ENCODE assay signal across 1 cellular context in genomic region chr3:194489736-194490612, GRCh38.
A peak's percentile ranks its signal among the peaks of the same experiment; 100 is the strongest.
TF ChIP-seq lines count a peak whose summit lies in the region.

No MANE protein-coding gene starts in this region.

TF ChIP-seq in K562, 482 proteins besides CTCF, POLR2A, EP300 and RAD21 (continued from another document and continues in another):
- TF ChIP-seq KLF13 (tag; IDR thresholded peaks at IDR 0.05; ENCODE audit: borderline replicate concordance, low read depth) (no peak), TCF7L2 (IDR thresholded peaks at IDR 0.05; ENCODE audit: low read depth, low read length) (no peak), NFE2 (IDR thresholded peaks at IDR 0.05; ENCODE audit: low read depth) (peak; percentile 92), BACH1 (tag; IDR thresholded peaks at IDR 0.05) (peak; percentile 77), AFF4 (CRISPR knock-in tag; IDR thresholded peaks at IDR 0.05) (no peak), MAFK (IDR thresholded peaks at IDR 0.05; ENCODE audit: low read length) (peak; percentile 81), E2F3 (CRISPR knock-in tag; IDR thresholded peaks at IDR 0.05) (no peak), ZFP36 (IDR thresholded peaks at IDR 0.05; ENCODE audit: low read depth, low read length, partially characterized antibody) (no peak), TARDBP (IDR thresholded peaks at IDR 0.05) (no peak), KHSRP (IDR thresholded peaks at IDR 0.05) (no peak), NR2C1 (IDR thresholded peaks at IDR 0.05) (no peak), NR2C1 (tag; IDR thresholded peaks at IDR 0.05) (no peak), MAZ (CRISPR knock-in tag; conservative IDR thresholded peaks at IDR 0.05 in 1 of 2, IDR thresholded peaks at IDR 0.05 in 1 of 2) (no peak), GATAD2B (IDR thresholded peaks at IDR 0.05; ENCODE audit: borderline replicate concordance) (no peak), PREB (CRISPR knock-in tag; IDR thresholded peaks at IDR 0.05) (no peak), ZNF3 (CRISPR knock-in tag; IDR thresholded peaks at IDR 0.05) (no peak), TAF1 (IDR thresholded peaks at IDR 0.05; ENCODE audit: control insufficient read depth, extremely low read depth, insufficient read depth, low read length, severe bottlenecking) (no peak), U2AF2 (optimal IDR thresholded peaks at IDR 0.05; ENCODE audit: low read depth, low read length) (no peak), ZKSCAN8 (CRISPR knock-in tag; IDR thresholded peaks at IDR 0.05) (no peak), BDP1 (IDR thresholded peaks at IDR 0.05; ENCODE audit: insufficient read depth, insufficient read length) (no peak), BRD9 (IDR thresholded peaks at IDR 0.05; ENCODE audit: low read depth, partially characterized antibody) (no peak), SPI1 (IDR thresholded peaks at IDR 0.05; ENCODE audit: borderline replicate concordance, low read depth, low read length) (peak; percentile 49; the same call in 1 of the 2 replicates), LCOR (CRISPR knock-in tag; IDR thresholded peaks at IDR 0.05) (0 out of 2 replicates have a peak, but pooled peaks have one; percentile 51), PCBP2 (IDR thresholded peaks at IDR 0.05; ENCODE audit: low read depth, low read length, poor library complexity, severe bottlenecking) (no peak), ZBTB43 (CRISPR knock-in tag; IDR thresholded peaks at IDR 0.05) (no peak), SAFB (IDR thresholded peaks at IDR 0.05; ENCODE audit: borderline replicate concordance, low read depth, low read length) (no peak), MAFG (tag; conservative IDR thresholded peaks at IDR 0.05) (peak; percentile 96), CBFB (CRISPR knock-in tag; IDR thresholded peaks at IDR 0.05) (no peak), NFYB (IDR thresholded peaks at IDR 0.05; ENCODE audit: extremely low read depth, insufficient read length) (no peak), MCM2 (IDR thresholded peaks at IDR 0.05; ENCODE audit: low read depth) (no peak), CHD4 (IDR thresholded peaks at IDR 0.05; ENCODE audit: insufficient read depth, insufficient replicate concordance, low read depth, low read length, poor library complexity, severe bottlenecking) (no peak), BRD4 (IDR thresholded peaks at IDR 0.05) (no peak), CBFA2T3 (IDR thresholded peaks at IDR 0.05) (peak; percentile 79), MAFF (IDR thresholded peaks at IDR 0.05; ENCODE audit: low read length) (peak; percentile 80), ZNF740 (CRISPR knock-in tag; IDR thresholded peaks at IDR 0.05) (no peak), ZNF740 (tag; IDR thresholded peaks at IDR 0.05) (no peak), ELF4 (CRISPR knock-in tag; IDR thresholded peaks at IDR 0.05) (peak; percentile 45; the same call in 1 of the 2 replicates), ARHGAP35 (IDR thresholded peaks at IDR 0.05; ENCODE audit: partially characterized antibody) (no peak), ZNF395 (CRISPR knock-in tag; IDR thresholded peaks at IDR 0.05) (0 out of 2 replicates have a peak, but pooled peaks have one; percentile 41), ZC3H11A (IDR thresholded peaks at IDR 0.05; ENCODE audit: low read depth, low read length) (no peak), PTRF (tag; IDR thresholded peaks at IDR 0.05) (no peak), DACH1 (IDR thresholded peaks at IDR 0.05; ENCODE audit: partially characterized antibody) (no peak), HMGN3 (IDR thresholded peaks at IDR 0.05; ENCODE audit: borderline replicate concordance, extremely low read depth, insufficient read length, low read depth, low read length) (no peak), COPS2 (conservative IDR thresholded peaks at IDR 0.05) (no peak), ZNF224 (CRISPR knock-in tag; IDR thresholded peaks at IDR 0.05) (no peak), PCBP1 (IDR thresholded peaks at IDR 0.05; ENCODE audit: low read depth, low read length, poor library complexity, severe bottlenecking) (no peak), FOXM1 (IDR thresholded peaks at IDR 0.05; ENCODE audit: low read depth) (no peak), FOXM1 (CRISPR knock-in tag; IDR thresholded peaks at IDR 0.05; ENCODE audit: low read depth) (no peak)
- TF ChIP-seq, protein P1, sequence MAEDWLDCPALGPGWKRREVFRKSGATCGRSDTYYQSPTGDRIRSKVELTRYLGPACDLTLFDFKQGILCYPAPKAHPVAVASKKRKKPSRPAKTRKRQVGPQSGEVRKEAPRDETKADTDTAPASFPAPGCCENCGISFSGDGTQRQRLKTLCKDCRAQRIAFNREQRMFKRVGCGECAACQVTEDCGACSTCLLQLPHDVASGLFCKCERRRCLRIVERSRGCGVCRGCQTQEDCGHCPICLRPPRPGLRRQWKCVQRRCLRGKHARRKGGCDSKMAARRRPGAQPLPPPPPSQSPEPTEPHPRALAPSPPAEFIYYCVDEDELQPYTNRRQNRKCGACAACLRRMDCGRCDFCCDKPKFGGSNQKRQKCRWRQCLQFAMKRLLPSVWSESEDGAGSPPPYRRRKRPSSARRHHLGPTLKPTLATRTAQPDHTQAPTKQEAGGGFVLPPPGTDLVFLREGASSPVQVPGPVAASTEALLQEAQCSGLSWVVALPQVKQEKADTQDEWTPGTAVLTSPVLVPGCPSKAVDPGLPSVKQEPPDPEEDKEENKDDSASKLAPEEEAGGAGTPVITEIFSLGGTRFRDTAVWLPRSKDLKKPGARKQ (CRISPR knock-in tag; IDR thresholded peaks at IDR 0.05): no peak
- TF ChIP-seq, protein P2, sequence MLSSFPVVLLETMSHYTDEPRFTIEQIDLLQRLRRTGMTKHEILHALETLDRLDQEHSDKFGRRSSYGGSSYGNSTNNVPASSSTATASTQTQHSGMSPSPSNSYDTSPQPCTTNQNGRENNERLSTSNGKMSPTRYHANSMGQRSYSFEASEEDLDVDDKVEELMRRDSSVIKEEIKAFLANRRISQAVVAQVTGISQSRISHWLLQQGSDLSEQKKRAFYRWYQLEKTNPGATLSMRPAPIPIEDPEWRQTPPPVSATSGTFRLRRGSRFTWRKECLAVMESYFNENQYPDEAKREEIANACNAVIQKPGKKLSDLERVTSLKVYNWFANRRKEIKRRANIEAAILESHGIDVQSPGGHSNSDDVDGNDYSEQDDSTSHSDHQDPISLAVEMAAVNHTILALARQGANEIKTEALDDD (IDR thresholded peaks at IDR 0.05): no peak
- TF ChIP-seq, protein P3, sequence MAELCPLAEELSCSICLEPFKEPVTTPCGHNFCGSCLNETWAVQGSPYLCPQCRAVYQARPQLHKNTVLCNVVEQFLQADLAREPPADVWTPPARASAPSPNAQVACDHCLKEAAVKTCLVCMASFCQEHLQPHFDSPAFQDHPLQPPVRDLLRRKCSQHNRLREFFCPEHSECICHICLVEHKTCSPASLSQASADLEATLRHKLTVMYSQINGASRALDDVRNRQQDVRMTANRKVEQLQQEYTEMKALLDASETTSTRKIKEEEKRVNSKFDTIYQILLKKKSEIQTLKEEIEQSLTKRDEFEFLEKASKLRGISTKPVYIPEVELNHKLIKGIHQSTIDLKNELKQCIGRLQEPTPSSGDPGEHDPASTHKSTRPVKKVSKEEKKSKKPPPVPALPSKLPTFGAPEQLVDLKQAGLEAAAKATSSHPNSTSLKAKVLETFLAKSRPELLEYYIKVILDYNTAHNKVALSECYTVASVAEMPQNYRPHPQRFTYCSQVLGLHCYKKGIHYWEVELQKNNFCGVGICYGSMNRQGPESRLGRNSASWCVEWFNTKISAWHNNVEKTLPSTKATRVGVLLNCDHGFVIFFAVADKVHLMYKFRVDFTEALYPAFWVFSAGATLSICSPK (IDR thresholded peaks at IDR 0.05; ENCODE audit: borderline replicate concordance): no peak
- TF ChIP-seq, protein P4, sequence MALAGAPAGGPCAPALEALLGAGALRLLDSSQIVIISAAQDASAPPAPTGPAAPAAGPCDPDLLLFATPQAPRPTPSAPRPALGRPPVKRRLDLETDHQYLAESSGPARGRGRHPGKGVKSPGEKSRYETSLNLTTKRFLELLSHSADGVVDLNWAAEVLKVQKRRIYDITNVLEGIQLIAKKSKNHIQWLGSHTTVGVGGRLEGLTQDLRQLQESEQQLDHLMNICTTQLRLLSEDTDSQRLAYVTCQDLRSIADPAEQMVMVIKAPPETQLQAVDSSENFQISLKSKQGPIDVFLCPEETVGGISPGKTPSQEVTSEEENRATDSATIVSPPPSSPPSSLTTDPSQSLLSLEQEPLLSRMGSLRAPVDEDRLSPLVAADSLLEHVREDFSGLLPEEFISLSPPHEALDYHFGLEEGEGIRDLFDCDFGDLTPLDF (CRISPR knock-in tag; IDR thresholded peaks at IDR 0.05): no peak
